ENCODE assay signal across 16 cellular contexts in genomic region chr6:5249451-5250122, GRCh38.
"Had no signal": no experiment of that assay in that cellular context is flagged by ENCODE, and none has a peak within 500 bp of the region (broad histone marks: within the 10 kb centered on the region; RNA-seq: fewer than 3 reads in every experiment).

No MANE protein-coding gene starts in this region.

- H3K27ac ChIP-seq: gastroesophageal sphincter, hepatocyte, right atrium auricular region, transverse colon had no signal

- H3K36me3 ChIP-seq: right atrium auricular region, transverse colon had no signal

- H3K9me3 ChIP-seq: gastroesophageal sphincter, right atrium auricular region, transverse colon had no signal

- H2AFZ ChIP-seq: hepatocyte had no signal

- H3K27me3 ChIP-seq: gastroesophageal sphincter, hepatocyte, right atrium auricular region, transverse colon had no signal

- H3K4me3 ChIP-seq: gastroesophageal sphincter, hepatocyte, lung, right atrium auricular region, smooth muscle cell, transverse colon had no signal

- DNase-seq: activated CD4-positive, alpha-beta T cell treated with anti-CD3 and anti-CD28 coated beads, Interleukin-2, amount 50 U/mL, for 4 hours; activated CD4-positive, CD25-positive, alpha-beta regulatory T cell treated with anti-CD3 and anti-CD28 coated beads, Interleukin-2, amount 50 U/mL, for 72 hours; activated gamma-delta T cell; activated T-cell treated with anti-CD3 and anti-CD28 coated beads, Interleukin-2, amount 50 U/mL, for 4 hours; left colon; natural killer cell; nucleus accumbens; substantia nigra; T-helper 2 cell; transverse colon had no signal

- H3K4me1 ChIP-seq: gastroesophageal sphincter, right atrium auricular region, transverse colon had no signal

- ATAC-seq: activated T-cell treated with anti-CD3 and anti-CD28 coated beads, Interleukin-2, amount 50 U/mL, for 4 hours; gastroesophageal sphincter; left colon; natural killer cell; stimulated activated effector memory CD8-positive, alpha-beta T cell treated with anti-CD3 and anti-CD28 coated beads, Interleukin-12 subunit alpha, Interleukin-12 subunit beta, amount 100 ng/mL, for 72 hours had no signal

- H3K4me2 ChIP-seq: hepatocyte, smooth muscle cell had no signal
